ENCODE assay signal across 17 cellular contexts in the genomic region with DNA sequence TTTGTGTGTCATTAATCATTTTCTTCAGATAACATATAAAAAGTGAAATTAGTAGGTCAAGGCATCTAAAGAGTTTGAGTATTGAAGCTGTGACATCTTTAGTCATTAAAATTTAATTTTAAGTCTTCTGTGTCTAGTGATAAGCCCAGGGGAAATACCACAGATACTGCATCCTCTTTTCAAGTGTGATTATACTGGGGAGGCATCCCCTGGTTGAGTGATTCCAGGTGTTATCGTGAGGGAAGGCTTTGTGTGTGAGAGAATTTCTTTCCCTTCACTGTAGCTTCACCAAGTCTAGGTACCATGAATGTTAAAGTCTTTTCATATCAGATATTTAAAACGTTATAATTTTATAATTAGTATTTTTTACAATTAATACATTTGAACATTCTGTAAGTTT.
"Had no signal": no experiment of that assay in that cellular context is flagged by ENCODE, and none has a peak within 500 bp of the region (broad histone marks: within the 10 kb centered on the region; RNA-seq: fewer than 3 reads in every experiment).

No MANE protein-coding gene starts in this region.

- ATAC-seq: foreskin keratinocyte, natural killer cell had no signal

- H3K9me3 ChIP-seq: sigmoid colon had no signal

- H3K4me1 ChIP-seq: stomach, transverse colon had no signal

- H3K27ac ChIP-seq: foreskin keratinocyte, hepatocyte, sigmoid colon, skin epidermis, stomach, thoracic aorta, transverse colon had no signal

- DNase-seq: effector memory CD4-positive, alpha-beta T cell; foreskin keratinocyte; head of caudate nucleus; left colon; mucosa of descending colon; natural killer cell; posterior cingulate gyrus; sigmoid colon; stimulated activated CD4-positive, alpha-beta T cell treated with anti-CD3 and anti-CD28 coated beads, Interleukin-2, amount 100 ng/mL, for 24 hours; stimulated activated CD4-positive, alpha-beta T cell treated with anti-CD3 and anti-CD28 coated beads, Interleukin-4, amount 100 ng/mL, for 4 hours; stimulated activated naive CD4-positive, alpha-beta T cell; stomach; substantia nigra; transverse colon had no signal

- H3K4me3 ChIP-seq: hepatocyte, mucosa of descending colon, sigmoid colon, skin epidermis, stomach, thoracic aorta, transverse colon had no signal

- H3K27me3 ChIP-seq: foreskin keratinocyte, hepatocyte, sigmoid colon, stomach, transverse colon had no signal

- H3K36me3 ChIP-seq: sigmoid colon, stomach, thoracic aorta, transverse colon had no signal
